ENCODE assay signal across 12 cellular contexts in the genomic region with DNA sequence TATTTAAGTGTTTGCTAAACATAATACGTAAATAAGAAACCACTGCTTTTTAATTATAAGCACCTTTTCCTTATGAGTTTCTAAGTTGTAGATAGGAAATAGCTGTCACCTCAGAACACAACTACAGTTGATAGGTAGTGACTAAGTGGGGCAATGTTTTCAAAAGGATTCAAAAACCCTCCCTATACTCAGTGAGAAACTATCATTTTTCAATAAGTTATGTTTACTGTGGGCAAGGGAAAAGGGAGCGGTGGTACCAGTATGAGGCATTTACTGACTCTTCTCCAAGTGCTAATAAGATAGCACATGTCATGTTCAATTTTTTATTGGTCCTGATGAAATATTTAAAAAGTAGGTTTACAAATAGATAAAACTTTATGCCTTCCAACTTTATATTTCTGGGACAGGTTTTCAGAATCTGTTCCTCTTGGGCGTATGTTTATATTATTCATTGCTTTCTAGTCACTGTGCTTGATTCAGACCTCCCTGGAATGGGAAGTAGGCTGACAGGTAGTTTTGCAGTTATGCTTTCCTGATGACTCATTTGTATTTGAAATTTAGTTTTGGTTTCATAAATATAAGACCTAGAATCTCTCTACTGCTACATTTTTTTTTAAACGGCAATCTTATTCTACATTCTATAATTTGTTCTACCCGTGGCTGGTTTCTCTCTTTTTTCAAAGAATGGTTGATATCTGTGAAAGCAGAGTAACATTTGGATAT.
DNase-seq lines count a peak whose midpoint lies in the region; ATAC-seq and TF ChIP-seq lines count a peak whose summit lies in the region.
"Had no signal": no experiment of that assay in that cellular context is flagged by ENCODE, and none has a peak within 500 bp of the region (broad histone marks: within the 10 kb centered on the region; RNA-seq: fewer than 3 reads in every experiment).

No MANE protein-coding gene starts in this region.

- no peaks in the 10 kb centered on the region for H3K4me1 Mint-ChIP-seq in Calu3 (ENCODE audit: low read depth, unreplicated experiment)

- WGBS in mesendoderm (ENCODE audit: extremely low coverage, insufficient coverage, low lambda C conversion rate): no CpG with 5 or more reads among the region's 5 CpGs

- DNase-seq in Daoy (ENCODE audit: low read depth): peak; percentile 25
- DNase-seq in MV-4-11 (lab: John Stamatoyannopoulos, UW): peak; percentile 1
- DNase-seq in mesendoderm: no peak
- no peak for DNase-seq in Calu3
- no peak for DNase-seq in amniotic stem cell (lab: John Stamatoyannopoulos, UW)
- DNase-seq in NCI-H774 (lab: John Stamatoyannopoulos, UW): no peak
- DNase-seq: activated CD4-positive, alpha-beta T cell treated with anti-CD3 and anti-CD28 coated beads, Interleukin-2, amount 50 U/mL, for 48 hours had no signal

- H3K9me3 Mint-ChIP-seq in Calu3 (ENCODE audit: low read depth, unreplicated experiment): no peaks in the 10 kb centered on the region
- H3K9me3 Mint-ChIP-seq: CD14-positive monocyte, type B pancreatic cell had no signal

- intact Hi-C loops in Calu3 (cut with micrococcal nuclease; ENCODE audit: unreplicated experiment): no loop called here

- H3K4me1 ChIP-seq in mesendoderm (ENCODE audit: control insufficient read depth, low read depth, low read length): no peaks in the 10 kb centered on the region

- no peak overlapping the region for H3K27ac Mint-ChIP-seq in Calu3 (ENCODE audit: unreplicated experiment)
- H3K27ac Mint-ChIP-seq: CD14-positive monocyte, type B pancreatic cell had no signal

- H3K27me3 Mint-ChIP-seq in Calu3 (ENCODE audit: unreplicated experiment): no peaks in the 10 kb centered on the region
- H3K27me3 Mint-ChIP-seq: type B pancreatic cell had no signal

- H3K79me2 ChIP-seq in mesendoderm (ENCODE audit: control insufficient read depth, insufficient read depth, low read length): no peaks in the 10 kb centered on the region

- H3K27ac ChIP-seq in mesendoderm (ENCODE audit: low read depth, low read length): no peak overlapping the region

- no peak overlapping the region for H3K56ac ChIP-seq in mesendoderm (ENCODE audit: low read length)

- no peak overlapping the region for H3K4me2 ChIP-seq in mesendoderm (ENCODE audit: low read length)

- ATAC-seq in GM19324 (IDR thresholded peaks at IDR 0.05; ENCODE audit: low FRiP score, unreplicated experiment) (peak; percentile 89), HG02870 (IDR thresholded peaks at IDR 0.05; ENCODE audit: unreplicated experiment) (peak; percentile 94)

- H2BK5ac ChIP-seq in mesendoderm (ENCODE audit: low read length): no peak overlapping the region

- no peak overlapping the region for H2BK15ac ChIP-seq in mesendoderm (replicated peaks; ENCODE audit: low read depth)

- H4K5ac ChIP-seq in mesendoderm (ENCODE audit: low read length): no peak overlapping the region

- no peak overlapping the region for H4K8ac ChIP-seq in mesendoderm (ENCODE audit: low read depth, low read length)

- no TSS peak for BruUV-seq in Calu3 (replicated peaks; lab: Mats Ljungman, UMichigan)

- no peak overlapping the region for H2AK5ac ChIP-seq in mesendoderm (ENCODE audit: low read length)

- CTCF ChIA-PET in Calu3 (lab: Charles Lee): no interaction called here

- H3K23ac ChIP-seq in mesendoderm (ENCODE audit: low read length): no peak overlapping the region

- no peaks in the 10 kb centered on the region for H3K36me3 ChIP-seq in mesendoderm (ENCODE audit: control insufficient read depth, insufficient read depth, low read length)

- H3K27me3 ChIP-seq in mesendoderm (ENCODE audit: insufficient read depth, low read length, poor library complexity): no peaks in the 10 kb centered on the region

- H3K36me3 Mint-ChIP-seq in Calu3 (ENCODE audit: insufficient read depth, unreplicated experiment): no peaks in the 10 kb centered on the region
- H3K36me3 Mint-ChIP-seq: CD14-positive monocyte had no signal

- no peak for TF ChIP-seq CTCF in Calu3 (IDR thresholded peaks at IDR 0.05; ENCODE audit: unreplicated experiment)

- no peak overlapping the region for H3K4me3 ChIP-seq in mesendoderm (ENCODE audit: low read length)
- H3K4me3 ChIP-seq: lung had no signal

- no peak overlapping the region for H3K18ac ChIP-seq in mesendoderm (ENCODE audit: low read length)

- H3K4me3 Mint-ChIP-seq in Calu3 (ENCODE audit: low read depth, unreplicated experiment): no peak overlapping the region
- H3K4me3 Mint-ChIP-seq: CD14-positive monocyte, type B pancreatic cell had no signal

- no peaks in the 10 kb centered on the region for H3K79me1 ChIP-seq in mesendoderm (ENCODE audit: low read length)

- no peak overlapping the region for H2BK120ac ChIP-seq in mesendoderm (ENCODE audit: low read depth, low read length)

- no peak overlapping the region for H3K4ac ChIP-seq in mesendoderm (ENCODE audit: low read depth, low read length)

- no peak overlapping the region for H3K9ac ChIP-seq in mesendoderm (ENCODE audit: low read length)

Comparison
In these comparisons a context has a peak if more than half of its experiments do, and no peak if none do; other contexts are left out.
1. DNase-seq: peak in Daoy (single experiment) and MV-4-11 (single experiment); none in mesendoderm (single experiment), Calu3 (single experiment), amniotic stem cell (single experiment) and NCI-H774 (single experiment).